ENCODE assay signal across 8 cellular contexts in genomic region chr3:127015282-127016042, GRCh38. TPM values are rescaled to one million over a fixed set of nuclear protein-coding genes. Genes with fewer than 3 reads are reported as not detected.
DNase-seq lines count a peak whose midpoint lies in the region; ATAC-seq and TF ChIP-seq lines count a peak whose summit lies in the region.
"Had no signal": no experiment of that assay in that cellular context is flagged by ENCODE, and none has a peak within 500 bp of the region (broad histone marks: within the 10 kb centered on the region; RNA-seq: fewer than 3 reads in every experiment).

No MANE protein-coding gene starts in this region.

- intact Hi-C loops in Right ventricle myocardium superior (cut with DNase I): no loop called here

- no peaks in the 10 kb centered on the region for H3K9me3 ChIP-seq in SK-N-SH
- H3K9me3 ChIP-seq: psoas muscle had no signal

- no peak for TF ChIP-seq RAD21 in SK-N-SH (IDR thresholded peaks at IDR 0.05; ENCODE audit: low read length)

- peak in 1 of 2 experiments; percentile 6; a peak in 1 of 4 replicates for TF ChIP-seq EP300 in SK-N-SH (IDR thresholded peaks at IDR 0.05; ENCODE audit: borderline replicate concordance in 1 of 2, low read depth in 1 of 2, low read length in 1 of 2)

- DNase-seq in SK-N-SH: peak; percentile 95
- no peak for DNase-seq in Right ventricle myocardium superior
- no peak for DNase-seq in inferior parietal cortex (ENCODE audit: extremely low spot score)
- DNase-seq: psoas muscle had no signal

- H3K36me3 Mint-ChIP-seq in stimulated activated memory B cell treated with anti-CD40 and anti-IgM and Interleukin-4, amounts not matched to agents 10 μg/mL and 1 μg/mL and 100 μg/mL, for 72 hours: peaks cover 59% of the 10 kb centered on the region

- H3K27me3 Mint-ChIP-seq in stimulated activated memory B cell treated with anti-CD40 and anti-IgM and Interleukin-4, amounts not matched to agents 10 μg/mL and 1 μg/mL and 100 μg/mL, for 72 hours: no peaks in the 10 kb centered on the region

- TF ChIP-seq CTCF in SK-N-SH (IDR thresholded peaks at IDR 0.05): no peak

- peaks cover 12 to 79% of the 10 kb centered on the region in 2 experiments for H3K36me3 ChIP-seq in SK-N-SH (replicated peaks in 1 of 2; ENCODE audit: control insufficient read depth in 1 of 2, insufficient read depth in 2 of 2, low read length in 1 of 2)

- H3K27me3 ChIP-seq in SK-N-SH (ENCODE audit: insufficient read depth): no peaks in the 10 kb centered on the region

- H3F3A ChIP-seq in SK-N-SH (replicated peaks; ENCODE audit: insufficient read depth): no peaks in the 10 kb centered on the region

- peaks cover 26% of the 10 kb centered on the region for H3K4me1 Mint-ChIP-seq in stimulated activated memory B cell treated with anti-CD40 and anti-IgM and Interleukin-4, amounts not matched to agents 10 μg/mL and 1 μg/mL and 100 μg/mL, for 72 hours

- H3K4me3 Mint-ChIP-seq in stimulated activated memory B cell treated with anti-CD40 and anti-IgM and Interleukin-4, amounts not matched to agents 10 μg/mL and 1 μg/mL and 100 μg/mL, for 72 hours: peak overlapping the region; percentile 26

- H3K9me2 ChIP-seq in SK-N-SH: no peaks in the 10 kb centered on the region

- peak overlapping the region in 1 of 2 experiments; percentile 47; a peak in 2 of 4 replicates for H3K27ac ChIP-seq in SK-N-SH (ENCODE audit: low read depth in 2 of 2, low read length in 1 of 2)
- H3K27ac ChIP-seq: psoas muscle had no signal

- CTCF ChIA-PET in SK-N-SH (lab: Yijun Ruan, JAX): interaction anchor here (0.5 to 1.4 kb wide), 4 partner anchors 8 to 440 kb away, joined by 3 to 4 read pairs (median 4); no protein-coding TSS in a partner anchor

- POLR2A ChIA-PET in SK-N-SH (lab: Yijun Ruan, JAX): no interaction called here

- 88% methylated on average over 7 of the region's 17 CpGs for WGBS in SK-N-SH (ENCODE audit: low lambda C conversion rate)

- peaks cover 10 to 43% of the 10 kb centered on the region in 2 experiments; a peak in 2 of 4 replicates for H3K4me1 ChIP-seq in SK-N-SH (ENCODE audit: control insufficient read depth in 1 of 2, insufficient read depth in 2 of 2, low read depth in 1 of 2, low read length in 1 of 2)
- H3K4me1 ChIP-seq: psoas muscle had no signal

- peak overlapping the region; percentile 52 for H3K27ac Mint-ChIP-seq in stimulated activated memory B cell treated with anti-CD40 and anti-IgM and Interleukin-4, amounts not matched to agents 10 μg/mL and 1 μg/mL and 100 μg/mL, for 72 hours

- no peak overlapping the region for H3K4me3 ChIP-seq in SK-N-SH (ENCODE audit: low read depth in 2 of 2, low read length in 1 of 2)
- H3K4me3 ChIP-seq: psoas muscle had no signal

- H3K79me2 ChIP-seq in SK-N-SH (ENCODE audit: insufficient read depth): no peaks in the 10 kb centered on the region

- H4K20me1 ChIP-seq in SK-N-SH (ENCODE audit: insufficient read depth): 0 out of 2 replicates have a peak, but pooled peaks cover 2% of the 10 kb centered on the region

- no peak overlapping the region for H3K9ac ChIP-seq in SK-N-SH

- H3K9me3 Mint-ChIP-seq in stimulated activated memory B cell treated with anti-CD40 and anti-IgM and Interleukin-4, amounts not matched to agents 10 μg/mL and 1 μg/mL and 100 μg/mL, for 72 hours: no peaks in the 10 kb centered on the region

- ATAC-seq in GM19372 (IDR thresholded peaks at IDR 0.05; ENCODE audit: low read depth, unreplicated experiment) (peak; percentile 71), HG03103 (IDR thresholded peaks at IDR 0.05; ENCODE audit: low read depth, unreplicated experiment) (peak; percentile 56), Right ventricle myocardium superior (ENCODE audit: poor library complexity) (no peak), HG02840 (IDR thresholded peaks at IDR 0.05; ENCODE audit: low FRiP score, unreplicated experiment) (no peak)
- peak; percentile 72 for ATAC-seq in stimulated activated memory B cell treated with anti-CD40 and anti-IgM and Interleukin-4, amounts not matched to agents 10 μg/mL and 1 μg/mL and 100 μg/mL, for 72 hours
- ATAC-seq: psoas muscle had no signal

- H2AFZ ChIP-seq in SK-N-SH (ENCODE audit: low read depth): no peak overlapping the region

- no peak overlapping the region for H3K4me2 ChIP-seq in SK-N-SH

TF ChIP-seq in SK-N-SH, 30 proteins besides CTCF, POLR2A, EP300 and RAD21:
- 0 out of 2 replicates have a peak, but pooled peaks have one; percentile 37 for TF ChIP-seq FOXJ3 (CRISPR knock-in tag; IDR thresholded peaks at IDR 0.05)
- TF ChIP-seq, protein P1, sequence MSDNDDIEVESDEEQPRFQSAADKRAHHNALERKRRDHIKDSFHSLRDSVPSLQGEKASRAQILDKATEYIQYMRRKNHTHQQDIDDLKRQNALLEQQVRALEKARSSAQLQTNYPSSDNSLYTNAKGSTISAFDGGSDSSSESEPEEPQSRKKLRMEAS (IDR thresholded peaks at IDR 0.05; ENCODE audit: low read depth): no peak
- peak; percentile 64; the same call in 1 of the 2 replicates for TF ChIP-seq RCOR1 (IDR thresholded peaks at IDR 0.05; ENCODE audit: low read length)
- no peak for TF ChIP-seq FOSL2 (IDR thresholded peaks at IDR 0.05; ENCODE audit: borderline replicate concordance, low read depth)
- TF ChIP-seq TAF1 (IDR thresholded peaks at IDR 0.05; ENCODE audit: borderline replicate concordance, low read depth, low read length): no peak
- no peak for TF ChIP-seq MEF2A (IDR thresholded peaks at IDR 0.05; ENCODE audit: borderline replicate concordance, low read depth)

RNA-seq across cellular contexts. Expression of gene PLXNA1, which starts 32.5 kb away (rescaled TPM):
- 48.1 and 48.7 TPM in 2 replicates for polyA plus RNA-seq in SK-N-SH (2012; rRNA removed)
- 13.2 and 23.6 TPM in 2 replicates for polyA plus RNA-seq in SK-N-SH (2012; cell fraction: cytosol; rRNA removed)
- 104 and 115 TPM in 2 replicates for polyA plus RNA-seq in SK-N-SH (2012; cell fraction: nucleus; rRNA removed)
- 23.2 TPM for total RNA-seq in Right ventricle myocardium superior

Comparison
In these comparisons a context has a peak if more than half of its experiments do, and no peak if none do; other contexts are left out.
1. ATAC-seq: peak in GM19372 (single experiment), HG03103 (single experiment) and stimulated activated memory B cell treated with anti-CD40 and anti-IgM and Interleukin-4, amounts not matched to agents 10 μg/mL and 1 μg/mL and 100 μg/mL, for 72 hours (single experiment); none in Right ventricle myocardium superior (single experiment) and HG02840 (single experiment).